In genomic region chr10:8296090-8296741, GRCh38 we compare ENCODE assay signal across 1 cellular context.
TF ChIP-seq lines count a peak whose summit lies in the region.

No MANE protein-coding gene starts in this region.

TF ChIP-seq in WTC11, 78 proteins besides CTCF, POLR2A, EP300 and RAD21 (continued from another document):
- 0 out of 2 replicates have a peak, but pooled peaks have one; percentile 26 for TF ChIP-seq ZNF512 (CRISPR knock-in tag; IDR thresholded peaks at IDR 0.05; ENCODE audit: borderline replicate concordance)
- TF ChIP-seq SP1 (CRISPR knock-in tag; conservative IDR thresholded peaks at IDR 0.05), result 0 out of 2 replicates have a peak, but pooled peaks have one; percentile 17
